8 cellular contexts compared by ENCODE assay signal in genomic region chr2:207847807-207848544, GRCh38.
DNase-seq lines count a peak whose midpoint lies in the region; ATAC-seq, FAIRE-seq and TF ChIP-seq lines count a peak whose summit lies in the region.

No MANE protein-coding gene starts in this region.

- no peak for TF ChIP-seq POLR2A in GM12892 (IDR thresholded peaks at IDR 0.05; ENCODE audit: low read depth, low read length)

- DNase-seq in A172 (ENCODE audit: low spot score) (peak; percentile 96), LoVo (ENCODE audit: low spot score) (peak; percentile 77), adipocyte (ENCODE audit: low read depth) (peak; percentile 43), GM19240 (ENCODE audit: insufficient read length, low spot score) (no peak), GM12892 (ENCODE audit: insufficient read length) (no peak)
- no peak for DNase-seq in stimulated activated CD4-positive, alpha-beta T cell treated with anti-CD3 and anti-CD28 coated beads, Interleukin-4, amount 100 ng/mL, for 1 hour

- H3K9ac ChIP-seq in adipocyte (ENCODE audit: low read length) = no peak overlapping the region

- peak overlapping the region; percentile 38 for H3K27ac ChIP-seq in layer of hippocampus (ENCODE audit: low read depth, low read length)

- no peak overlapping the region for H3K4me3 ChIP-seq in adipocyte (ENCODE audit: low read length)

- H3K36me3 ChIP-seq in adipocyte (ENCODE audit: control insufficient read depth, insufficient read depth, low read length, severe bottlenecking) = no peaks in the 10 kb centered on the region

- H3K27me3 ChIP-seq in adipocyte (replicated peaks; ENCODE audit: control insufficient read depth, insufficient read depth, low read length) = no peaks in the 10 kb centered on the region
- H3K27me3 ChIP-seq in layer of hippocampus (ENCODE audit: control insufficient read depth, insufficient read depth, low read length) = no peaks in the 10 kb centered on the region

- ATAC-seq in HG02623 (IDR thresholded peaks at IDR 0.05; ENCODE audit: unreplicated experiment) = no peak

- H3K9me3 ChIP-seq in adipocyte (ENCODE audit: control insufficient read depth, low read length) = no peaks in the 10 kb centered on the region

- no peak for FAIRE-seq in GM12892 (lab: Jason Lieb, UNC)

- no peaks in the 10 kb centered on the region for H3K4me1 ChIP-seq in adipocyte (ENCODE audit: control insufficient read depth, insufficient read depth, low read length)

Comparison
In these comparisons a context has a peak if more than half of its experiments do, and no peak if none do; other contexts are left out.
1. DNase-seq: peak in A172 (single experiment), LoVo (single experiment) and adipocyte (single experiment); none in stimulated activated CD4-positive, alpha-beta T cell treated with anti-CD3 and anti-CD28 coated beads, Interleukin-4, amount 100 ng/mL, for 1 hour (single experiment), GM19240 (single experiment) and GM12892 (single experiment).